8 cellular contexts compared by ENCODE assay signal in genomic region chr15:92809064-92809879, GRCh38.
A peak's percentile ranks its signal among the peaks of the same experiment; 100 is the strongest.
DNase-seq lines count a peak whose midpoint lies in the region; ATAC-seq and TF ChIP-seq lines count a peak whose summit lies in the region.

No MANE protein-coding gene starts in this region.

- H3K9me3 Mint-ChIP-seq in CD8-positive, alpha-beta memory T cell = no peaks in the 10 kb centered on the region
- no peaks in the 10 kb centered on the region for H3K9me3 Mint-ChIP-seq in activated CD4-positive, alpha-beta memory T cell treated with anti-CD3 and anti-CD28 coated beads for 36 hours

- H3K4me3 ChIP-seq in CD8-positive, alpha-beta memory T cell (ENCODE audit: low read length) = peak overlapping the region; percentile 61
- H3K4me3 ChIP-seq in dorsolateral prefrontal cortex (peak overlapping the region; percentile 52 to 95 (median 73)), lower lobe of right lung (peak overlapping the region; percentile 67)

- no peaks in the 10 kb centered on the region for H3K27me3 Mint-ChIP-seq in CD8-positive, alpha-beta memory T cell
- no peaks in the 10 kb centered on the region for H3K27me3 Mint-ChIP-seq in activated CD4-positive, alpha-beta memory T cell treated with anti-CD3 and anti-CD28 coated beads for 36 hours

- peaks cover 34 to 53% (median 52%) of the 10 kb centered on the region in 3 donors for H3K4me1 Mint-ChIP-seq in CD8-positive, alpha-beta memory T cell
- peaks cover 43% of the 10 kb centered on the region for H3K4me1 Mint-ChIP-seq in activated CD4-positive, alpha-beta memory T cell treated with anti-CD3 and anti-CD28 coated beads for 36 hours (ENCODE audit: low read depth)

- ATAC-seq in GM19452 (IDR thresholded peaks at IDR 0.05; ENCODE audit: unreplicated experiment) (peak; percentile 89), HG03575 (IDR thresholded peaks at IDR 0.05; ENCODE audit: extremely low read depth, insufficient number of reproducible peaks, low FRiP score, unreplicated experiment) (peak; percentile 69), lower lobe of right lung (peak; percentile 85 to 95)

- H3K27ac Mint-ChIP-seq in CD8-positive, alpha-beta memory T cell = peak overlapping the region; percentile 88 to 99 (median 98)
- peak overlapping the region; percentile 99 for H3K27ac Mint-ChIP-seq in activated CD4-positive, alpha-beta memory T cell treated with anti-CD3 and anti-CD28 coated beads for 36 hours

- intact Hi-C loops in activated CD4-positive, alpha-beta memory T cell treated with anti-CD3 and anti-CD28 coated beads for 36 hours (cut with micrococcal nuclease) = loop anchor here (1.0 to 2.0 kb wide), 8 partner anchors 11 to 212 kb away; partner anchors contain the start of gene CHD2
- intact Hi-C loops in dorsolateral prefrontal cortex (cut with DNase I) = loop anchor here (1.0 to 10.0 kb wide), 9 partner anchors 22 to 1316 kb away; no protein-coding TSS in a partner anchor
- intact Hi-C loops in lower lobe of right lung (cut with DNase I) = loop anchor here (10.0 kb wide), 1 partner anchor 106 kb away; no protein-coding TSS in a partner anchor

- H3K9me3 ChIP-seq in CD8-positive, alpha-beta memory T cell (ENCODE audit: low read length) = no peaks in the 10 kb centered on the region
- H3K9me3 ChIP-seq in lower lobe of right lung = no peaks in the 10 kb centered on the region

- DNase-seq in CD8-positive, alpha-beta memory T cell = peak; percentile 96 to 100 (median 99)
- DNase-seq in NCI-H774 (lab: John Stamatoyannopoulos, UW) = peak; percentile 97
- peak; percentile 99 for DNase-seq in activated CD4-positive, alpha-beta memory T cell treated with anti-CD3 and anti-CD28 coated beads for 36 hours
- DNase-seq in dorsolateral prefrontal cortex = peak; percentile 93 to 97 (median 96)
- DNase-seq in lower lobe of right lung = peak; percentile 99
- DNase-seq in stimulated activated CD4-positive, alpha-beta T cell treated with anti-CD3 and anti-CD28 coated beads, TNF-alpha, amount 100 ng/mL, for 1 hour (ENCODE audit: low read depth in 3 of 3, low spot score in 1 of 3) = peak; percentile 96 to 99 (median 97)

- H3K36me3 Mint-ChIP-seq in CD8-positive, alpha-beta memory T cell = peaks cover 0 to 7% (median 4%) of the 10 kb centered on the region in 3 donors
- peaks cover 4% of the 10 kb centered on the region for H3K36me3 Mint-ChIP-seq in activated CD4-positive, alpha-beta memory T cell treated with anti-CD3 and anti-CD28 coated beads for 36 hours

- POLR2A ChIA-PET in CD8-positive, alpha-beta memory T cell (lab: Charles Lee) = interaction anchor here (0.6 to 6.4 kb wide), 22 partner anchors 11 to 160 kb away, joined by 3 to 289 read pairs (median 5); partner anchors contain the start of gene CHD2
- POLR2A ChIA-PET in activated CD4-positive, alpha-beta memory T cell treated with anti-CD3 and anti-CD28 coated beads for 36 hours (lab: Charles Lee) = interaction anchor here (0.6 to 7.1 kb wide), 20 partner anchors 12 to 215 kb away, joined by 3 to 295 read pairs (median 8); partner anchors contain the start of gene CHD2

- no peaks in the 10 kb centered on the region for H3K27me3 ChIP-seq in CD8-positive, alpha-beta memory T cell (ENCODE audit: insufficient read depth, low read length, poor library complexity, severe bottlenecking)
- H3K27me3 ChIP-seq in dorsolateral prefrontal cortex = no peaks in the 10 kb centered on the region
- H3K27me3 ChIP-seq in lower lobe of right lung (ENCODE audit: low read depth) = no peaks in the 10 kb centered on the region

- TF ChIP-seq CTCF in dorsolateral prefrontal cortex (IDR thresholded peaks at IDR 0.05 in 54 of 56, conservative IDR thresholded peaks at IDR 0.05 in 2 of 56; ENCODE audit: low read depth in 1 of 56, partially characterized antibody in 56 of 56) (peak; percentile 88 to 100 (median 98)), lower lobe of right lung (IDR thresholded peaks at IDR 0.05) (peak; percentile 99)

- H3K27ac ChIP-seq in CD8-positive, alpha-beta memory T cell (ENCODE audit: low read depth, low read length) = peak overlapping the region; percentile 94
- H3K27ac ChIP-seq in dorsolateral prefrontal cortex (peak overlapping the region; percentile 96 to 100 (median 100)), lower lobe of right lung (peak overlapping the region; percentile 97)

- CTCF ChIA-PET in CD8-positive, alpha-beta memory T cell (lab: Charles Lee) = interaction anchor here (0.8 to 5.0 kb wide), 24 partner anchors 11 to 227 kb away, joined by 3 to 113 read pairs (median 8); partner anchors contain the start of gene CHD2
- CTCF ChIA-PET in activated CD4-positive, alpha-beta memory T cell treated with anti-CD3 and anti-CD28 coated beads for 36 hours (lab: Charles Lee) = interaction anchor here (0.6 to 5.3 kb wide), 23 partner anchors 9 to 209 kb away, joined by 3 to 79 read pairs (median 9); partner anchors contain the start of gene CHD2

- peaks cover 52% of the 10 kb centered on the region for H3K4me1 ChIP-seq in CD8-positive, alpha-beta memory T cell (ENCODE audit: insufficient read depth, low read length)
- peaks cover 61% of the 10 kb centered on the region for H3K4me1 ChIP-seq in lower lobe of right lung

- peak overlapping the region; percentile 78 to 93 (median 86) for H3K4me3 Mint-ChIP-seq in CD8-positive, alpha-beta memory T cell
- peak overlapping the region; percentile 95 for H3K4me3 Mint-ChIP-seq in activated CD4-positive, alpha-beta memory T cell treated with anti-CD3 and anti-CD28 coated beads for 36 hours

- no peaks in the 10 kb centered on the region for H3K36me3 ChIP-seq in CD8-positive, alpha-beta memory T cell (ENCODE audit: insufficient read depth, low read length)
- no peaks in the 10 kb centered on the region for H3K36me3 ChIP-seq in lower lobe of right lung

Comparison
In these comparisons a context has a peak if more than half of its experiments do, and no peak if none do; other contexts are left out.
1. Peak in every context shown above with its lines: DNase-seq, ATAC-seq, H3K4me3 ChIP-seq and H3K27ac ChIP-seq.